ENCODE assay signal across 11 cellular contexts in the genomic region with DNA sequence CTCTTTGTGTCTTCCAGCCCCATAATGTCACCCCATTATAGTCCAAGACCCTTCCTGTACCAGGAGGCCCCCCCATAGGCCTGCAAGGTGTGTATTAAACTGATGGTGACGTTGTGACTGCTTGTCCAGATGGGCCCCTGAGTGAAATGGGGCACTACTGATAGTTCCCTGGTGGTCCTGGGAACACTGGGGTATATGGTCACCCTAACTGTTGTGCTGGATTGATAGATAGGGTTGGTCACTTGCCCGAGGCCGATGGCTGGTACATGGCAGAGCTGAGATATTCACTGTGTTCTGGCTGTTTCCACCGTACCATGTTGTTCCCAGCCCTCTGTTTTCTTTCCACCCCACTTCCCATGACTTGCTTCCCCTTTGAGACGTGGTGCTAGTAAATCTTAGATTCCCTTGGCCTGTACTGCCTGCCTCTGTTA. TPM values are rescaled to one million over a fixed set of nuclear protein-coding genes. Genes with fewer than 3 reads are reported as not detected.
A peak's percentile ranks its signal among the peaks of the same experiment; 100 is the strongest.
DNase-seq lines count a peak whose midpoint lies in the region; FAIRE-seq and TF ChIP-seq lines count a peak whose summit lies in the region.
"Had no signal": no experiment of that assay in that cellular context is flagged by ENCODE, and none has a peak within 500 bp of the region (broad histone marks: within the 10 kb centered on the region; RNA-seq: fewer than 3 reads in every experiment).

No MANE protein-coding gene starts in this region.

- H3K27ac Mint-ChIP-seq in type B pancreatic cell = no peak overlapping the region
- H3K27ac Mint-ChIP-seq: activated CD8-positive, alpha-beta memory T cell treated with anti-CD3 and anti-CD28 coated beads, Interleukin-2, amount 10 ng/mL, durations not matched to agents 7 days and 5 days; T-helper 1 cell treated with Interleukin-12 subunit alpha and Interleukin-12 subunit beta and Interleukin-4 antibody, amounts not matched to agents 30 μg/mL and 1 μg/mL, for 36 hours had no signal

- H3K4me3 Mint-ChIP-seq in type B pancreatic cell = peak overlapping the region; percentile 24
- H3K4me3 Mint-ChIP-seq: activated CD8-positive, alpha-beta memory T cell treated with anti-CD3 and anti-CD28 coated beads, Interleukin-2, amount 10 ng/mL, durations not matched to agents 7 days and 5 days; T-helper 1 cell treated with Interleukin-12 subunit alpha and Interleukin-12 subunit beta and Interleukin-4 antibody, amounts not matched to agents 30 μg/mL and 1 μg/mL, for 36 hours had no signal

- no peak for DNase-seq in breast epithelium (ENCODE audit: low spot score in 2 of 2)
- DNase-seq in mammary epithelial cell = no peak
- no peak for DNase-seq in type B pancreatic cell (ENCODE audit: extremely low spot score, unreplicated experiment)
- no peak for DNase-seq in activated effector memory CD4-positive, alpha-beta T cell treated with Interleukin-2 at 50 U/mL for 16 hours
- DNase-seq in frontal cortex (ENCODE audit: low spot score in 2 of 2) = no peak
- DNase-seq: activated CD8-positive, alpha-beta memory T cell treated with anti-CD3 and anti-CD28 coated beads, Interleukin-2, amount 10 ng/mL, durations not matched to agents 7 days and 5 days; hippocampal formation; NCI-H226 had no signal

- TF ChIP-seq CTCF in breast epithelium (IDR thresholded peaks at IDR 0.05) (no peak), mammary epithelial cell (conservative IDR thresholded peaks at IDR 0.05 in 1 of 2, IDR thresholded peaks at IDR 0.05 in 1 of 2; ENCODE audit: extremely low read depth in 1 of 2, insufficient read depth in 1 of 2, low read depth in 1 of 2, low read length in 2 of 2) (no peak), type B pancreatic cell (conservative IDR thresholded peaks at IDR 0.05) (no peak)

- H3K36me3 ChIP-seq in breast epithelium = no peaks in the 10 kb centered on the region
- peaks cover 14% of the 10 kb centered on the region for H3K36me3 ChIP-seq in mammary epithelial cell (ENCODE audit: insufficient read depth, low read length)

- in situ Hi-C loops in mammary epithelial cell (cut with MboI; ENCODE audit: low sequenced_read_pairs in 2 of 2) = no loop called here

- H3K9ac ChIP-seq in mammary epithelial cell (ENCODE audit: insufficient read depth, low read length) = no peak overlapping the region

- 67% methylated on average over 2 of the region's 5 CpGs for WGBS in mammary epithelial cell (ENCODE audit: low coverage, missing lambda C conversion rate)

- H3K27ac ChIP-seq in breast epithelium = peak overlapping the region; percentile 21 to 54
- H3K27ac ChIP-seq in mammary epithelial cell (ENCODE audit: insufficient read depth, low read depth, low read length) = no peak overlapping the region

- dilution Hi-C loops in mammary epithelial cell (cut with HindIII; ENCODE audit: low sequenced_read_pairs) = no loop called here

- peaks cover 19% of the 10 kb centered on the region for H3K36me3 Mint-ChIP-seq in type B pancreatic cell

- no peaks in the 10 kb centered on the region for H3K9me3 Mint-ChIP-seq in type B pancreatic cell
- H3K9me3 Mint-ChIP-seq: T-helper 1 cell treated with Interleukin-12 subunit alpha and Interleukin-12 subunit beta and Interleukin-4 antibody, amounts not matched to agents 30 μg/mL and 1 μg/mL, for 36 hours had no signal

- peaks cover 45% of the 10 kb centered on the region for H3K79me2 ChIP-seq in mammary epithelial cell (ENCODE audit: insufficient read depth, low read length)

- H3K4me3 ChIP-seq in breast epithelium = no peak overlapping the region
- H3K4me3 ChIP-seq in mammary epithelial cell (replicated peaks in 1 of 3; ENCODE audit: insufficient read depth in 1 of 3, low read depth in 2 of 3, low read length in 3 of 3) = no peak overlapping the region
- peak overlapping the region; percentile 0; the same call in 1 of the 2 replicates for H3K4me3 ChIP-seq in iPS-18c (ENCODE audit: insufficient read depth, low read depth, low read length)

- H3K27me3 ChIP-seq in breast epithelium (no peaks in the 10 kb centered on the region), mammary epithelial cell (ENCODE audit: insufficient read depth, low read length) (no peaks in the 10 kb centered on the region)

- no peak overlapping the region for H3K4me2 ChIP-seq in mammary epithelial cell (ENCODE audit: insufficient read depth, low read depth, low read length)

- CTCF ChIA-PET in mammary epithelial cell (lab: Charles Lee; ENCODE audit: low non-redundant PET) = no interaction called here

- no peak for FAIRE-seq in frontal cortex (lab: Jason Lieb, UNC)
- FAIRE-seq: endometrium had no signal

- H3K4me1 Mint-ChIP-seq in type B pancreatic cell (ENCODE audit: unreplicated experiment) = peaks cover 15% of the 10 kb centered on the region

- H4K20me1 ChIP-seq in mammary epithelial cell (ENCODE audit: insufficient read depth, low read length) = no peaks in the 10 kb centered on the region

- H2AFZ ChIP-seq in mammary epithelial cell (ENCODE audit: low read depth, low read length) = no peak overlapping the region

- intact Hi-C loops in breast epithelium (cut with DNase I; ENCODE audit: low total_unique reads) (no loop called here), mammary epithelial cell (cut with micrococcal nuclease) (no loop called here)

- H3K9me3 ChIP-seq in breast epithelium (no peaks in the 10 kb centered on the region), mammary epithelial cell (replicated peaks; ENCODE audit: insufficient read depth, low read length) (no peaks in the 10 kb centered on the region), iPS-18c (ENCODE audit: control insufficient read depth, insufficient read depth, low read length) (no peaks in the 10 kb centered on the region)

- BruUV-seq in mammary epithelial cell (replicated peaks; lab: Mats Ljungman, UMichigan) = no TSS peak

- no peaks in the 10 kb centered on the region for H3K27me3 Mint-ChIP-seq in type B pancreatic cell
- H3K27me3 Mint-ChIP-seq: activated CD8-positive, alpha-beta memory T cell treated with anti-CD3 and anti-CD28 coated beads, Interleukin-2, amount 10 ng/mL, durations not matched to agents 7 days and 5 days had no signal

- no peak for TF ChIP-seq POLR2A in breast epithelium (IDR thresholded peaks at IDR 0.05)

- H3K4me1 ChIP-seq in breast epithelium = peaks cover 11 to 30% of the 10 kb centered on the region in 2 donors
- peaks cover 16% of the 10 kb centered on the region for H3K4me1 ChIP-seq in mammary epithelial cell (ENCODE audit: insufficient read depth, low read length)

RNA-seq across cellular contexts. Expression of a gene that starts 4.3 kb away (rescaled TPM):
- total RNA-seq in breast epithelium (10 to 100 TPM; 51.8 to 55.5 (median 53.7) TPM), mammary epithelial cell (10 to 100 TPM; 61.7 to 72.6 TPM), type B pancreatic cell (ENCODE audit: low replicate concordance) (60.0 and 84.3 TPM in 2 replicates), frontal cortex (50.5 TPM)
- polyA plus RNA-seq in mammary epithelial cell = 40.4 TPM
- polyA minus RNA-seq in mammary epithelial cell = 69.9 TPM

RNA-seq across cellular contexts. Expression of a gene that starts 40.5 kb away (rescaled TPM):
- total RNA-seq in breast epithelium = 1 to 10 TPM in 2 of 3 donors, under 1 TPM in 1; 0.48 to 3.2 (median 1.6) TPM
- total RNA-seq in mammary epithelial cell = 1 to 10 TPM in 1 of 2 donors, under 1 TPM in 1; 0.83 to 1.9 TPM
- 0.23 TPM for polyA plus RNA-seq in mammary epithelial cell
- not detected for polyA minus RNA-seq in mammary epithelial cell
- total RNA-seq in type B pancreatic cell (ENCODE audit: low replicate concordance) = 1.9 and 4.5 TPM in 2 replicates
- 3.3 TPM for total RNA-seq in frontal cortex

RNA-seq across cellular contexts. Expression of a gene that starts 46.3 kb away (rescaled TPM):
- total RNA-seq in breast epithelium = 10 to 100 TPM; 69.7 to 73.7 (median 70.4) TPM
- 10 to 100 TPM; 45.2 to 96.6 TPM for total RNA-seq in mammary epithelial cell
- 38.1 TPM for polyA plus RNA-seq in mammary epithelial cell
- 103 TPM for polyA minus RNA-seq in mammary epithelial cell
- total RNA-seq in type B pancreatic cell (ENCODE audit: low replicate concordance) = 77.3 and 88.7 TPM in 2 replicates
- 91.3 TPM for total RNA-seq in frontal cortex

RNA-seq across cellular contexts. Expression of a gene that starts 49.0 kb away (rescaled TPM):
- total RNA-seq in breast epithelium (10 to 100 TPM; 21.6 to 33.8 (median 22.5) TPM), mammary epithelial cell (10 to 100 TPM; 28.1 to 40.2 TPM), type B pancreatic cell (ENCODE audit: low replicate concordance) (44.7 and 45.0 TPM in 2 replicates), frontal cortex (31.4 TPM)
- polyA plus RNA-seq in mammary epithelial cell = 37.8 TPM
- polyA minus RNA-seq in mammary epithelial cell = 77.6 TPM

RNA-seq across cellular contexts. Expression of a gene that starts 52.2 kb away (rescaled TPM):
- total RNA-seq in breast epithelium (10 to 100 TPM; 50.1 to 84.2 (median 66.3) TPM), mammary epithelial cell (100 to 1,000 TPM; 251 to 387 TPM), type B pancreatic cell (ENCODE audit: low replicate concordance) (160 and 161 TPM in 2 replicates), frontal cortex (140 TPM)
- polyA plus RNA-seq in mammary epithelial cell = 424 TPM
- polyA minus RNA-seq in mammary epithelial cell = 901 TPM
